Comparison of ENCODE assay signal across 8 cellular contexts in the genomic region with DNA sequence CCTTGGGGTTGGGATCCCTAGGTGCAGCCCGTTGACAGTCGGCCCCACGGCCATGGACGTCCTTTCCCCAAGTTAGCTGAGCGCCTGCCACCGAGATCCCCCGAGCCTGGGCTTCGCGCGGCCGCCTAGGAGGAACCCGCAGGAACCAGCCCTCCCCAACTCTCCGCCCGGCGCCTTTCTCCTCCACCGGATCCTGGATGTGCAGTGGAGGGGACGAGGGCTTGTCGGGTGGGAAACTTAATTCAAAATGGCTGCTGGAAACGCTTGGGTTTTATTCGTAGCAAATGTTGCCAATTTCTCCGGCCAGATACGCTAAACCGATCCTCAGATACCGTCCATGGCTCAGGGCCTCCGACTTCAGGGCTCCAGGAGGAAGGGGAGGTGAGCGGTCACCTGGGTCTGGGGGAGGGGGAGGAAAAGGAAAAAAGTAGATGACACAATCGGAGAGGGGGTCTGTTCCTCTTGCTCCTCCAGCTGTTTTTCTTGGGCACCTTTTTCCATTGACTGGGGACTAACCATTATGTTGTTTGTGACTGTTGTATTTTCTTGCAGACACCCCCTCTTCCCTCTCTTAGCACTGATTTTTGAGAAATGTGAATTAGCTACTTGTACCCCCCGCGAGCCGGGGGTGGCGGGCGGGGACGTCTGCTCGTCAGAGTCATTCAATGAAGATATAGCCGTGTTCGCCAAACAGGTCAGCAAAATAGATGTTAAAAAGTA. TPM values are rescaled to one million over a fixed set of nuclear protein-coding genes. Genes with fewer than 3 reads are reported as not detected.
A peak's percentile ranks its signal among the peaks of the same experiment; 100 is the strongest.
DNase-seq lines count a peak whose midpoint lies in the region; ATAC-seq and TF ChIP-seq lines count a peak whose summit lies in the region.

No MANE protein-coding gene starts in this region.

- H2AFZ ChIP-seq in neural cell (ENCODE audit: low read depth, low read length): no peak overlapping the region

- ATAC-seq in stimulated activated naive CD8-positive, alpha-beta T cell treated with anti-CD3 and anti-CD28 coated beads, Interleukin-15, Interleukin-2, amounts not matched to agents 100 U/mL and 50 U/mL, for 24 hours: no peak
- no peak for ATAC-seq in GM18511 (IDR thresholded peaks at IDR 0.05; ENCODE audit: unreplicated experiment)
- no peak for ATAC-seq in HG03025 (IDR thresholded peaks at IDR 0.05; ENCODE audit: low FRiP score, unreplicated experiment)

- H3K27me3 ChIP-seq in neural cell (ENCODE audit: insufficient read depth, low read depth, low read length): peaks cover 17% of the 10 kb centered on the region

- H3K79me2 ChIP-seq in neural cell (replicated peaks; ENCODE audit: insufficient read depth, low read length): peaks cover 91% of the 10 kb centered on the region

- peak overlapping the region; percentile 96 for H3K4me2 ChIP-seq in neural cell (ENCODE audit: low read length)

- peaks cover 88% of the 10 kb centered on the region for H3K27me3 Mint-ChIP-seq in stimulated activated naive CD8-positive, alpha-beta T cell treated with anti-CD3 and anti-CD28 coated beads, Interleukin-15, Interleukin-2, amounts not matched to agents 100 ng/mL and 50 ng/mL, for 24 hours

- TF ChIP-seq RAD21 in neural cell (conservative IDR thresholded peaks at IDR 0.05): no peak

- no peak for TF ChIP-seq EP300 in neural cell (conservative IDR thresholded peaks at IDR 0.05; ENCODE audit: poor library complexity, severe bottlenecking)

- no peaks in the 10 kb centered on the region for H3K9me3 Mint-ChIP-seq in stimulated activated naive CD8-positive, alpha-beta T cell treated with anti-CD3 and anti-CD28 coated beads, Interleukin-15, Interleukin-2, amounts not matched to agents 100 ng/mL and 50 ng/mL, for 24 hours

- H3K9me3 ChIP-seq in neural cell (ENCODE audit: low read length): no peaks in the 10 kb centered on the region

- peak overlapping the region; percentile 96 for H3K9ac ChIP-seq in neural cell (ENCODE audit: low read length)

- H3K9me2 ChIP-seq in neural cell (ENCODE audit: insufficient read depth, low read length): no peaks in the 10 kb centered on the region

- H3K36me3 ChIP-seq in neural cell (ENCODE audit: insufficient read depth, low read length): no peaks in the 10 kb centered on the region

- no peaks in the 10 kb centered on the region for H4K20me1 ChIP-seq in neural cell (ENCODE audit: insufficient read depth)

- peaks cover 7% of the 10 kb centered on the region for H3F3A ChIP-seq in neural cell (ENCODE audit: insufficient read depth, low read length, poor library complexity, severe bottlenecking)

- no peak for TF ChIP-seq CTCF in fibroblast of the aortic adventitia (IDR thresholded peaks at IDR 0.05; ENCODE audit: insufficient read depth, low read length)
- TF ChIP-seq CTCF in neural cell (IDR thresholded peaks at IDR 0.05; ENCODE audit: poor library complexity, severe bottlenecking): no peak

- peaks cover 19% of the 10 kb centered on the region for H3K4me1 Mint-ChIP-seq in stimulated activated naive CD8-positive, alpha-beta T cell treated with anti-CD3 and anti-CD28 coated beads, Interleukin-15, Interleukin-2, amounts not matched to agents 100 ng/mL and 50 ng/mL, for 24 hours (ENCODE audit: low read depth)

- no peak for DNase-seq in stimulated activated naive CD8-positive, alpha-beta T cell treated with anti-CD3 and anti-CD28 coated beads, Interleukin-15, Interleukin-2, amounts not matched to agents 100 U/mL and 50 U/mL, for 24 hours
- DNase-seq in fibroblast of the aortic adventitia (ENCODE audit: low read depth) (peak; percentile 48), HEK293T (ENCODE audit: extremely low spot score) (no peak)
- no peak for DNase-seq in activated CD4-positive, alpha-beta T cell treated with anti-CD3 and anti-CD28 coated beads, Interleukin-2, amount 50 U/mL, for 1 hour

- peak overlapping the region; percentile 66 for H3K4me3 Mint-ChIP-seq in stimulated activated naive CD8-positive, alpha-beta T cell treated with anti-CD3 and anti-CD28 coated beads, Interleukin-15, Interleukin-2, amounts not matched to agents 100 ng/mL and 50 ng/mL, for 24 hours

- no peak overlapping the region for H3K27ac Mint-ChIP-seq in stimulated activated naive CD8-positive, alpha-beta T cell treated with anti-CD3 and anti-CD28 coated beads, Interleukin-15, Interleukin-2, amounts not matched to agents 100 ng/mL and 50 ng/mL, for 24 hours

- H3K27ac ChIP-seq in neural cell (ENCODE audit: low read length): peak overlapping the region; percentile 18

- POLR2A ChIA-PET in HEK293T (lab: Yijun Ruan, JAX): no interaction called here

- H3K36me3 Mint-ChIP-seq in stimulated activated naive CD8-positive, alpha-beta T cell treated with anti-CD3 and anti-CD28 coated beads, Interleukin-15, Interleukin-2, amounts not matched to agents 100 ng/mL and 50 ng/mL, for 24 hours (ENCODE audit: low read depth): no peaks in the 10 kb centered on the region

- CTCF ChIA-PET in HEK293T (lab: Yijun Ruan, JAX): no interaction called here

- H3K4me3 ChIP-seq in fibroblast of the aortic adventitia (ENCODE audit: low read depth, low read length): peak overlapping the region; percentile 93
- H3K4me3 ChIP-seq in neural cell (ENCODE audit: low read length): peak overlapping the region; percentile 86

TF ChIP-seq in neural cell, 6 proteins besides CTCF, POLR2A, EP300 and RAD21:
- TF ChIP-seq POLR2AphosphoS5 (IDR thresholded peaks at IDR 0.05) (no peak), MXI1 (conservative IDR thresholded peaks at IDR 0.05; ENCODE audit: poor library complexity, severe bottlenecking) (no peak), REST (IDR thresholded peaks at IDR 0.05; ENCODE audit: borderline replicate concordance) (no peak), TAF1 (IDR thresholded peaks at IDR 0.05; ENCODE audit: low read depth) (no peak), SMC3 (conservative IDR thresholded peaks at IDR 0.05; ENCODE audit: poor library complexity) (peak; percentile 15), EZH2 (IDR thresholded peaks at IDR 0.05; ENCODE audit: borderline replicate concordance, insufficient read depth, low read length, poor library complexity, severe bottlenecking) (no peak)

TF ChIP-seq in HEK293T, 16 proteins besides CTCF, POLR2A, EP300 and RAD21:
- TF ChIP-seq FOXA1 (IDR thresholded peaks at IDR 0.05) (no peak), CTBP1 (IDR thresholded peaks at IDR 0.05; ENCODE audit: borderline replicate concordance) (no peak), LEF1 (IDR thresholded peaks at IDR 0.05; ENCODE audit: borderline replicate concordance) (no peak), ARNT (IDR thresholded peaks at IDR 0.05) (no peak), ZNF384 (IDR thresholded peaks at IDR 0.05) (no peak), NFRKB (IDR thresholded peaks at IDR 0.05) (no peak), HDGF (IDR thresholded peaks at IDR 0.05; ENCODE audit: borderline replicate concordance) (no peak), L3MBTL2 (conservative IDR thresholded peaks at IDR 0.05) (no peak), ELF4 (IDR thresholded peaks at IDR 0.05) (no peak), FOXM1 (IDR thresholded peaks at IDR 0.05; ENCODE audit: borderline replicate concordance) (no peak), BHLHE40 (IDR thresholded peaks at IDR 0.05; ENCODE audit: borderline replicate concordance) (no peak), SP1 (IDR thresholded peaks at IDR 0.05) (no peak), SUZ12 (IDR thresholded peaks at IDR 0.05) (no peak), TARDBP (IDR thresholded peaks at IDR 0.05) (no peak), FOXK2 (IDR thresholded peaks at IDR 0.05) (no peak)
- TF ChIP-seq, protein P1, sequence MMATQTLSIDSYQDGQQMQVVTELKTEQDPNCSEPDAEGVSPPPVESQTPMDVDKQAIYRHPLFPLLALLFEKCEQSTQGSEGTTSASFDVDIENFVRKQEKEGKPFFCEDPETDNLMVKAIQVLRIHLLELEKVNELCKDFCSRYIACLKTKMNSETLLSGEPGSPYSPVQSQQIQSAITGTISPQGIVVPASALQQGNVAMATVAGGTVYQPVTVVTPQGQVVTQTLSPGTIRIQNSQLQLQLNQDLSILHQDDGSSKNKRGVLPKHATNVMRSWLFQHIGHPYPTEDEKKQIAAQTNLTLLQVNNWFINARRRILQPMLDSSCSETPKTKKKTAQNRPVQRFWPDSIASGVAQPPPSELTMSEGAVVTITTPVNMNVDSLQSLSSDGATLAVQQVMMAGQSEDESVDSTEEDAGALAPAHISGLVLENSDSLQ (IDR thresholded peaks at IDR 0.05): no peak

RNA-seq across cellular contexts. Expression of gene MEIS1, which starts 4.5 kb away (rescaled TPM):
- total RNA-seq in fibroblast of the aortic adventitia (ENCODE audit: low replicate concordance): 65.0 and 78.2 TPM in 2 replicates
- polyA plus RNA-seq in neural cell: 40.5 and 46.5 TPM in 2 replicates
- polyA minus RNA-seq in neural cell: 87.2 and 89.4 TPM in 2 replicates
